Comparison of ENCODE assay signal across 7 cellular contexts in genomic region chr2:3104958-3105813, GRCh38.
DNase-seq lines count a peak whose midpoint lies in the region; ATAC-seq and TF ChIP-seq lines count a peak whose summit lies in the region.
"Not testable (repeated sequence)": the region's sequence is repeated elsewhere in the genome, so short reads cannot be mapped to it uniquely, and the experiment has no call there.

No MANE protein-coding gene starts in this region.

- H3K27ac Mint-ChIP-seq in osteocyte (ENCODE audit: unreplicated experiment) = not testable (repeated sequence)

- not testable (repeated sequence) for H3K27me3 Mint-ChIP-seq in osteocyte (ENCODE audit: unreplicated experiment)

- intact Hi-C loops in left colon (cut with DNase I, micrococcal nuclease) = not testable (repeated sequence)

- not testable (repeated sequence) for H3K4me3 Mint-ChIP-seq in osteocyte (ENCODE audit: unreplicated experiment)

- H3K9me3 Mint-ChIP-seq in osteocyte (ENCODE audit: unreplicated experiment) = not testable (repeated sequence)

- not testable (repeated sequence) for TF ChIP-seq CTCF in osteocyte (IDR thresholded peaks at IDR 0.05)

- not testable (repeated sequence) for H3K4me1 Mint-ChIP-seq in osteocyte (ENCODE audit: unreplicated experiment)

- DNase-seq in ELF-1 (ENCODE audit: low read depth, low spot score) (peak; percentile 56), LoVo (ENCODE audit: low spot score) (peak; percentile 3), NCI-H748 (lab: John Stamatoyannopoulos, UW; ENCODE audit: unreplicated experiment) (peak; percentile 36), astrocyte of the hippocampus (ENCODE audit: low read depth, low spot score) (peak; percentile 5), osteocyte (ENCODE audit: extremely low spot score, unreplicated experiment) (peak; percentile 54)
- DNase-seq in left colon = not testable (repeated sequence)

- ATAC-seq in SK-N-SH treated with all-trans-retinoic acid at 6 μM for 48 hours = not testable (repeated sequence)
- ATAC-seq in left colon = peak; percentile 69

- not testable (repeated sequence) for H3K36me3 Mint-ChIP-seq in osteocyte (ENCODE audit: unreplicated experiment)

TF ChIP-seq in SK-N-SH treated with all-trans-retinoic acid at 6 μM for 48 hours, 23 proteins besides CTCF, POLR2A, EP300 and RAD21:
- 0 out of 2 replicates have a peak, but pooled peaks have one; percentile 17 for TF ChIP-seq CSDC2 (CRISPR knock-in tag; IDR thresholded peaks at IDR 0.05)
- TF ChIP-seq ZNF565 (CRISPR knock-in tag; conservative IDR thresholded peaks at IDR 0.05; ENCODE audit: low read depth) = peak; percentile 86; the same call in 1 of the 2 replicates
- TF ChIP-seq PPARA (CRISPR knock-in tag; IDR thresholded peaks at IDR 0.05; ENCODE audit: borderline replicate concordance) = peak; percentile 96
- peak; percentile 68 for TF ChIP-seq ZNF70 (CRISPR knock-in tag; IDR thresholded peaks at IDR 0.05)
- TF ChIP-seq ZFP3 (CRISPR knock-in tag; IDR thresholded peaks at IDR 0.05) = 0 out of 2 replicates have a peak, but pooled peaks have one; percentile 72
- TF ChIP-seq ARNTL (CRISPR knock-in tag; IDR thresholded peaks at IDR 0.05; ENCODE audit: borderline replicate concordance, low read depth) = peak; percentile 76; the same call in 1 of the 2 replicates
- TF ChIP-seq SNAI2 (CRISPR knock-in tag; IDR thresholded peaks at IDR 0.05) = peak; percentile 85; the same call in 1 of the 2 replicates
- TF ChIP-seq GLIS3 (CRISPR knock-in tag; IDR thresholded peaks at IDR 0.05) = peak; percentile 41; the same call in 1 of the 2 replicates
- TF ChIP-seq TSHZ2 (CRISPR knock-in tag; IDR thresholded peaks at IDR 0.05) = peak; percentile 96
- TF ChIP-seq ZNF8 (CRISPR knock-in tag; IDR thresholded peaks at IDR 0.05) = peak; percentile 71; the same call in 1 of the 2 replicates
- peak; percentile 78 for TF ChIP-seq TCF4 (CRISPR knock-in tag; IDR thresholded peaks at IDR 0.05; ENCODE audit: borderline replicate concordance)
- peak; percentile 98 for TF ChIP-seq BACH2 (CRISPR knock-in tag; IDR thresholded peaks at IDR 0.05; ENCODE audit: borderline replicate concordance)
